17 cellular contexts compared by ENCODE assay signal in genomic region chr2:107068069-107068468, GRCh38.
A peak's percentile ranks its signal among the peaks of the same experiment; 100 is the strongest.
DNase-seq lines count a peak whose midpoint lies in the region; ATAC-seq and TF ChIP-seq lines count a peak whose summit lies in the region.
"Had no signal": no experiment of that assay in that cellular context is flagged by ENCODE, and none has a peak within 500 bp of the region (broad histone marks: within the 10 kb centered on the region; RNA-seq: fewer than 3 reads in every experiment).

No MANE protein-coding gene starts in this region.

- ATAC-seq in HG02973 (IDR thresholded peaks at IDR 0.05; ENCODE audit: unreplicated experiment): no peak
- no peak for ATAC-seq in HG02571 (IDR thresholded peaks at IDR 0.05; ENCODE audit: unreplicated experiment)
- ATAC-seq: GM23338, PC-3 had no signal

- H3K9me3 ChIP-seq in esophagus squamous epithelium (no peaks in the 10 kb centered on the region), transverse colon (no peaks in the 10 kb centered on the region)

- DNase-seq in NCI-H1417 (lab: John Stamatoyannopoulos, UW) (peak; percentile 34 to 76 (median 55)), NCI-H1417 treated with DMSO at 0.1 percent for 48 hours (lab: John Stamatoyannopoulos, UW) (no peak), NCI-H748 (lab: John Stamatoyannopoulos, UW; ENCODE audit: unreplicated experiment) (peak; percentile 92), esophagus squamous epithelium (lab: John Stamatoyannopoulos, UW) (no peak), transverse colon (peak; percentile 12), NCI-H2107 treated with DMSO at 0.1 percent for 48 hours (lab: John Stamatoyannopoulos, UW; ENCODE audit: unreplicated experiment) (no peak)
- DNase-seq: 8988T; CD4-positive, alpha-beta memory T cell; GF-D8; KBM-7; NCI-H1694 treated with DMSO at 0.1 percent for 48 hours; NCI-H2171 treated with DMSO at 0.1 percent for 48 hours; NCI-H524; PC-3 had no signal

- TF ChIP-seq POLR2A in esophagus squamous epithelium (IDR thresholded peaks at IDR 0.05): no peak
- TF ChIP-seq POLR2A in transverse colon (IDR thresholded peaks at IDR 0.05): no peak

- in situ Hi-C loops in transverse colon (cut with MboI; ENCODE audit: low pct_ligation_motif_present in 1 of 4, low pct_unique_long_range_greater_than_20kb in 1 of 4, low sequenced_read_pairs in 3 of 4): no loop called here

- TF ChIP-seq CTCF in esophagus squamous epithelium (IDR thresholded peaks at IDR 0.05) (no peak), transverse colon (IDR thresholded peaks at IDR 0.05) (no peak)

- no peaks in the 10 kb centered on the region for H3K27me3 ChIP-seq in esophagus squamous epithelium
- H3K27me3 ChIP-seq in transverse colon: no peaks in the 10 kb centered on the region

- 47 to 65% methylated on average over 4 of the region's 4 CpGs for WGBS in esophagus squamous epithelium, 2 donors
- WGBS in transverse colon (ENCODE audit: low coverage in 1 of 2), 2 donors: 25 to 39% methylated on average over 4 of the region's 4 CpGs

- peaks cover 9 to 65% (median 15%) of the 10 kb centered on the region in 3 donors for H3K4me1 ChIP-seq in esophagus squamous epithelium
- peaks cover 0 to 40% (median 13%) of the 10 kb centered on the region in 4 donors for H3K4me1 ChIP-seq in transverse colon

- TF ChIP-seq EP300 in transverse colon (IDR thresholded peaks at IDR 0.05; ENCODE audit: low read depth): no peak

- H3K4me3 ChIP-seq in esophagus squamous epithelium: no peak overlapping the region
- no peak overlapping the region for H3K4me3 ChIP-seq in transverse colon
- H3K4me3 ChIP-seq: GM23338 had no signal

- peak overlapping the region in 3 of 4 donors; percentile 48 to 60 (median 56) for H3K27ac ChIP-seq in esophagus squamous epithelium
- H3K27ac ChIP-seq in transverse colon: no peak overlapping the region

- H3K36me3 ChIP-seq in esophagus squamous epithelium (no peaks in the 10 kb centered on the region), transverse colon (no peaks in the 10 kb centered on the region)

- intact Hi-C loops in esophagus squamous epithelium (cut with DNase I) (no loop called here), transverse colon (cut with DNase I; ENCODE audit: low total_unique reads) (no loop called here)

Comparison
In these comparisons a context has a peak if more than half of its experiments do, and no peak if none do; other contexts are left out.
1. DNase-seq: peak in NCI-H1417 (3 of 3), NCI-H748 (single experiment) and transverse colon (single experiment); none in NCI-H1417 treated with DMSO at 0.1 percent for 48 hours (single experiment), esophagus squamous epithelium (single experiment) and NCI-H2107 treated with DMSO at 0.1 percent for 48 hours (single experiment).
2. H3K27ac ChIP-seq: peak in esophagus squamous epithelium (3 of 4); none in transverse colon (0 of 4).